In the genomic region with DNA sequence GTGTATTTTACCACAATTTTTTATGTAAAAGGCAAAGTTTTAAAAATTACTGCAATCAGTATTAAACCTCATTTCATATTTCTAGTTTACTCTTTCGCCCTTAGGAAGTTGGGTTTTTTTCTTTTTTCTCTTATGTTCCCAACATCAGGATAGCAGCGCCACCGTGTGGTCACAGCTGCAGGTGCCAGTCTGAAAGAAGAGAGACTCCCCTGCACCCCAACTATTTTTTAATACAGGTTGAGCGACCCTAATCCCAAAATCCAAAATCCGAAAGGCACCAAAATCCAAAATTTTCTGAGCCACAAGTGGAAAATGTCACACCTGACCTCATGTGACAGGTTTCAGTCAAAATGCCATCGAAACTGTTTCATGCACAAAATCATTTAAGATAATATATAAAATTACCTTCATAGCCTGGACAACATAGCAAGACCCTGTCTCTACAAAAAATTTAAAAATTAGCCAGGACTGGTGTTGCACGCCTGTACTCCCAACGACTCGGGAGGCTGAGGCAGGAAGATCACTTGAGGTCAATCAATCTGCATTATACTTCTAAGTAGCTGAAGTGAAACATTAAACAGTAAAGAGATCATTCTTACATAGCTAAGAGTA, we compare ENCODE assay signal across 8 cellular contexts. TPM values are rescaled to one million over a fixed set of nuclear protein-coding genes. Genes with fewer than 3 reads are reported as not detected.
A peak's percentile ranks its signal among the peaks of the same experiment; 100 is the strongest.
DNase-seq lines count a peak whose midpoint lies in the region; ATAC-seq and TF ChIP-seq lines count a peak whose summit lies in the region.

No MANE protein-coding gene starts in this region.

- H2AFZ ChIP-seq in HCT116 (ENCODE audit: low read depth, low read length, poor library complexity, severe bottlenecking) = peak overlapping the region; percentile 96

- no peaks in the 10 kb centered on the region for H4K20me1 ChIP-seq in HCT116 (ENCODE audit: insufficient read depth)

- no peaks in the 10 kb centered on the region for H3K36me3 Mint-ChIP-seq in natural killer cell
- H3K36me3 Mint-ChIP-seq in stimulated activated effector memory CD8-positive, alpha-beta T cell treated with anti-CD3 and anti-CD28 coated beads, Interleukin-12 subunit alpha, Interleukin-12 subunit beta, amount 100 ng/mL, for 72 hours = no peaks in the 10 kb centered on the region

- RAD21 ChIA-PET in HCT116 (lab: Charles Lee; ENCODE audit: low non-redundant PET in 1 of 2, low total read pairs in 2 of 2, uncharacterized antibody in 2 of 2, unreplicated experiment in 2 of 2) = interaction anchor here (1.1 to 1.8 kb wide), 4 partner anchors 84 to 91 kb away, joined by 3 to 8 read pairs (median 6); no protein-coding TSS in a partner anchor

- H3K9me3 Mint-ChIP-seq in natural killer cell = no peaks in the 10 kb centered on the region
- H3K9me3 Mint-ChIP-seq in stimulated activated effector memory CD8-positive, alpha-beta T cell treated with anti-CD3 and anti-CD28 coated beads, Interleukin-12 subunit alpha, Interleukin-12 subunit beta, amount 100 ng/mL, for 72 hours = no peaks in the 10 kb centered on the region

- H3K4me3 Mint-ChIP-seq in natural killer cell = no peak overlapping the region
- H3K4me3 Mint-ChIP-seq in stimulated activated effector memory CD8-positive, alpha-beta T cell treated with anti-CD3 and anti-CD28 coated beads, Interleukin-12 subunit alpha, Interleukin-12 subunit beta, amount 100 ng/mL, for 72 hours = no peak overlapping the region

- TF ChIP-seq CTCF in HCT116 (IDR thresholded peaks at IDR 0.05 in 2 of 3, conservative IDR thresholded peaks at IDR 0.05 in 1 of 3; ENCODE audit: borderline replicate concordance in 1 of 3, insufficient read depth in 1 of 3, low read depth in 2 of 3, low read length in 2 of 3) (peak; percentile 91 to 99 (median 93)), natural killer cell (IDR thresholded peaks at IDR 0.05) (peak; percentile 93)

- H3K27me3 ChIP-seq in HCT116 (ENCODE audit: insufficient read depth, low read length) = no peaks in the 10 kb centered on the region
- peaks cover 5% of the 10 kb centered on the region for H3K27me3 ChIP-seq in NT2/D1 (ENCODE audit: insufficient read depth, insufficient read length)

- peak; percentile 94 for TF ChIP-seq RAD21 in HCT116 (IDR thresholded peaks at IDR 0.05; ENCODE audit: low read depth)

- DNase-seq in AG20443 (ENCODE audit: low spot score) (peak; percentile 74), HCT116 (ENCODE audit: low read depth, low spot score) (peak; percentile 57), NT2/D1 (ENCODE audit: low read depth, low spot score) (peak; percentile 48), epithelial cell of prostate (ENCODE audit: low read depth, low spot score) (peak; percentile 16), natural killer cell (peak; percentile 71)
- peak; percentile 81 for DNase-seq in activated CD8-positive, alpha-beta memory T cell treated with anti-CD3 and anti-CD28 coated beads, Interleukin-2, amount 50 U/mL, for 4 hours
- peak; percentile 59 to 79 for DNase-seq in stimulated activated effector memory CD8-positive, alpha-beta T cell treated with anti-CD3 and anti-CD28 coated beads, Interleukin-12 subunit alpha, Interleukin-12 subunit beta, amount 100 ng/mL, for 72 hours (ENCODE audit: low spot score in 2 of 2)

- BruUV-seq in HCT116 (replicated peaks; lab: Mats Ljungman, UMichigan) = no TSS peak

- H3K36me3 ChIP-seq in HCT116 (ENCODE audit: control insufficient read depth in 1 of 2, insufficient read depth in 2 of 2, low read length in 2 of 2) (no peaks in the 10 kb centered on the region), NT2/D1 (ENCODE audit: insufficient read depth, insufficient read length, low read length) (no peaks in the 10 kb centered on the region)

- ATAC-seq in HCT116 (peak; percentile 57), natural killer cell (peak in 2 of 3 donors; percentile 30 to 46), GM18502 (IDR thresholded peaks at IDR 0.05; ENCODE audit: poor library complexity, unreplicated experiment) (no peak)
- ATAC-seq in stimulated activated effector memory CD8-positive, alpha-beta T cell treated with anti-CD3 and anti-CD28 coated beads, Interleukin-12 subunit alpha, Interleukin-12 subunit beta, amount 100 ng/mL, for 72 hours = no peak

- H3K27ac Mint-ChIP-seq in natural killer cell = no peak overlapping the region
- H3K27ac Mint-ChIP-seq in stimulated activated effector memory CD8-positive, alpha-beta T cell treated with anti-CD3 and anti-CD28 coated beads, Interleukin-12 subunit alpha, Interleukin-12 subunit beta, amount 100 ng/mL, for 72 hours = no peak overlapping the region

- no peaks in the 10 kb centered on the region for H3K79me2 ChIP-seq in HCT116 (ENCODE audit: insufficient read depth, low read length)

- POLR2A ChIA-PET in HCT116 (lab: Charles Lee) = interaction anchor here (0.8 to 2.5 kb wide), 3 partner anchors 76 to 90 kb away, joined by 3 to 9 read pairs (median 3); no protein-coding TSS in a partner anchor

- intact Hi-C loops in HCT116 (cut with micrococcal nuclease) (loop anchor here (1.0 kb wide), 2 partner anchors 84 to 90 kb away; no protein-coding TSS in a partner anchor), natural killer cell (cut with micrococcal nuclease) (loop anchor here (1.0 kb wide), 3 partner anchors 84 to 223 kb away; no protein-coding TSS in a partner anchor)

- H3K9me3 ChIP-seq in HCT116 (ENCODE audit: control insufficient read depth in 1 of 2, insufficient read depth in 1 of 2, low read depth in 1 of 2, low read length in 2 of 2) (no peaks in the 10 kb centered on the region), NT2/D1 (ENCODE audit: insufficient read depth, low read length) (no peaks in the 10 kb centered on the region)

- H3K9ac ChIP-seq in HCT116 (ENCODE audit: low read length) (peak overlapping the region; percentile 26; the same call in 1 of the 2 replicates), NT2/D1 (ENCODE audit: insufficient read length, low read depth) (no peak overlapping the region)

- peak overlapping the region; percentile 33 to 52 for H3K4me3 ChIP-seq in HCT116 (replicated peaks in 1 of 2; ENCODE audit: low read depth in 1 of 2, low read length in 2 of 2)
- no peak overlapping the region for H3K4me3 ChIP-seq in NT2/D1 (ENCODE audit: insufficient read length, low read depth)

- CTCF ChIA-PET in HCT116 (lab: Charles Lee) = interaction anchor here (0.8 to 4.7 kb wide), 6 partner anchors 12 to 89 kb away, joined by 3 to 62 read pairs (median 4); no protein-coding TSS in a partner anchor

- peak overlapping the region; percentile 85 for H3K4me2 ChIP-seq in HCT116 (ENCODE audit: low read length)

- TF ChIP-seq POLR2A in HCT116 (IDR thresholded peaks at IDR 0.05; ENCODE audit: borderline replicate concordance, extremely low read depth, insufficient read depth, insufficient read length) = no peak

- H3K9me2 ChIP-seq in HCT116 (ENCODE audit: insufficient read depth) = no peaks in the 10 kb centered on the region

- peaks cover 5 to 14% of the 10 kb centered on the region in 2 experiments for H3K4me1 ChIP-seq in HCT116 (ENCODE audit: control insufficient read depth in 1 of 2, insufficient read depth in 2 of 2, low read length in 2 of 2)
- H3K4me1 ChIP-seq in NT2/D1 (ENCODE audit: insufficient read depth, insufficient read length) = peaks cover 8% of the 10 kb centered on the region

- H3K4me1 Mint-ChIP-seq in natural killer cell = peaks cover 12 to 13% of the 10 kb centered on the region in 2 donors
- peaks cover 28% of the 10 kb centered on the region for H3K4me1 Mint-ChIP-seq in stimulated activated effector memory CD8-positive, alpha-beta T cell treated with anti-CD3 and anti-CD28 coated beads, Interleukin-12 subunit alpha, Interleukin-12 subunit beta, amount 100 ng/mL, for 72 hours

- peaks cover 14 to 24% of the 10 kb centered on the region in 2 donors for H3K27me3 Mint-ChIP-seq in natural killer cell (ENCODE audit: low read depth in 2 of 2)

- no peak overlapping the region for H3K27ac ChIP-seq in HCT116 (ENCODE audit: low read depth, low read length)
- no peak overlapping the region for H3K27ac ChIP-seq in epithelial cell of prostate

TF ChIP-seq in HCT116, 20 proteins besides CTCF, POLR2A, EP300 and RAD21 (continues in another document):
- TF ChIP-seq, protein P1, sequence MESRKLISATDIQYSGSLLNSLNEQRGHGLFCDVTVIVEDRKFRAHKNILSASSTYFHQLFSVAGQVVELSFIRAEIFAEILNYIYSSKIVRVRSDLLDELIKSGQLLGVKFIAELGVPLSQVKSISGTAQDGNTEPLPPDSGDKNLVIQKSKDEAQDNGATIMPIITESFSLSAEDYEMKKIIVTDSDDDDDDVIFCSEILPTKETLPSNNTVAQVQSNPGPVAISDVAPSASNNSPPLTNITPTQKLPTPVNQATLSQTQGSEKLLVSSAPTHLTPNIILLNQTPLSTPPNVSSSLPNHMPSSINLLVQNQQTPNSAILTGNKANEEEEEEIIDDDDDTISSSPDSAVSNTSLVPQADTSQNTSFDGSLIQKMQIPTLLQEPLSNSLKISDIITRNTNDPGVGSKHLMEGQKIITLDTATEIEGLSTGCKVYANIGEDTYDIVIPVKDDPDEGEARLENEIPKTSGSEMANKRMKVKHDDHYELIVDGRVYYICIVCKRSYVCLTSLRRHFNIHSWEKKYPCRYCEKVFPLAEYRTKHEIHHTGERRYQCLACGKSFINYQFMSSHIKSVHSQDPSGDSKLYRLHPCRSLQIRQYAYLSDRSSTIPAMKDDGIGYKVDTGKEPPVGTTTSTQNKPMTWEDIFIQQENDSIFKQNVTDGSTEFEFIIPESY (IDR thresholded peaks at IDR 0.05; ENCODE audit: extremely low read depth, insufficient replicate concordance, low read length) = no peak
- TF ChIP-seq SRF (IDR thresholded peaks at IDR 0.05; ENCODE audit: low read depth) (no peak), EGR1 (IDR thresholded peaks at IDR 0.05; ENCODE audit: low read depth) (no peak), CBX3 (IDR thresholded peaks at IDR 0.05; ENCODE audit: low read depth) (no peak), ELF1 (IDR thresholded peaks at IDR 0.05; ENCODE audit: borderline replicate concordance, low read depth) (no peak), EZH2phosphoT487 (IDR thresholded peaks at IDR 0.05; ENCODE audit: borderline replicate concordance) (no peak), EZH2 (IDR thresholded peaks at IDR 0.05) (no peak), ZNF274 (IDR thresholded peaks at IDR 0.05; ENCODE audit: low read depth, low read length) (no peak), TCF7L2 (IDR thresholded peaks at IDR 0.05; ENCODE audit: borderline replicate concordance, extremely low read depth, insufficient read depth, insufficient read length) (no peak)
- TF ChIP-seq, protein P2, sequence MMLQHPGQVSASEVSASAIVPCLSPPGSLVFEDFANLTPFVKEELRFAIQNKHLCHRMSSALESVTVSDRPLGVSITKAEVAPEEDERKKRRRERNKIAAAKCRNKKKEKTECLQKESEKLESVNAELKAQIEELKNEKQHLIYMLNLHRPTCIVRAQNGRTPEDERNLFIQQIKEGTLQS (IDR thresholded peaks at IDR 0.05) = no peak

RNA-seq across cellular contexts. Expression of a gene that starts 21.8 kb away (rescaled TPM):
- total RNA-seq in HCT116 (2021; ENCODE audit: unreplicated experiment) (0.32 TPM), natural killer cell (1 to 10 TPM in 1 of 3 donors, under 1 TPM in 1, not detected in 1; 0.88 to 2.3 TPM)
- not detected in 2 replicates for polyA plus RNA-seq in HCT116 (2012)

RNA-seq across cellular contexts. Expression of a gene that starts 42.8 kb away (rescaled TPM):
- total RNA-seq in HCT116 (2021; ENCODE audit: unreplicated experiment) (1.2 TPM), natural killer cell (1 to 10 TPM in 1 of 3 donors, under 1 TPM in 1, not detected in 1; 0.35 to 1.4 TPM)
- 2.0 and 2.1 TPM in 2 replicates for polyA plus RNA-seq in HCT116 (2012)

RNA-seq across cellular contexts. Expression of a gene that starts 56.3 kb away (rescaled TPM):
- total RNA-seq in HCT116 (2021; ENCODE audit: unreplicated experiment) (not detected), natural killer cell (1 to 10 TPM in 2 of 3 donors, under 1 TPM in 1; 0.54 to 2.2 (median 1.8) TPM)
- polyA plus RNA-seq in HCT116 (2012) = not detected in 2 replicates

Comparison
In these comparisons a context has a peak if more than half of its experiments do, and no peak if none do; other contexts are left out.
1. DNase-seq: peak in every context shown above with its lines; median percentile 81 in activated CD8-positive, alpha-beta memory T cell treated with anti-CD3 and anti-CD28 coated beads, Interleukin-2, amount 50 U/mL, for 4 hours; 74 in AG20443; 71 in natural killer cell; 69 in stimulated activated effector memory CD8-positive, alpha-beta T cell treated with anti-CD3 and anti-CD28 coated beads, Interleukin-12 subunit alpha, Interleukin-12 subunit beta, amount 100 ng/mL, for 72 hours; 57 in HCT116; 48 in NT2/D1; 16 in epithelial cell of prostate.
2. ATAC-seq: peak in HCT116 (single experiment) and natural killer cell (2 of 3); none in stimulated activated effector memory CD8-positive, alpha-beta T cell treated with anti-CD3 and anti-CD28 coated beads, Interleukin-12 subunit alpha, Interleukin-12 subunit beta, amount 100 ng/mL, for 72 hours (single experiment) and GM18502 (single experiment).